8 cellular contexts compared by ENCODE assay signal in genomic region chr11:516934-517685, GRCh38. TPM values are rescaled to one million over a fixed set of nuclear protein-coding genes. Genes with fewer than 3 reads are reported as not detected.
DNase-seq lines count a peak whose midpoint lies in the region; ATAC-seq, FAIRE-seq and TF ChIP-seq lines count a peak whose summit lies in the region.
"Not testable (repeated sequence)": the region's sequence is repeated elsewhere in the genome, so short reads cannot be mapped to it uniquely, and the experiment has no call there.
"Had no signal": no experiment of that assay in that cellular context is flagged by ENCODE, and none has a peak within 500 bp of the region (broad histone marks: within the 10 kb centered on the region; RNA-seq: fewer than 3 reads in every experiment).

No MANE protein-coding gene starts in this region.

- H3K79me1 ChIP-seq in mesenchymal stem cell (replicated peaks; ENCODE audit: low read length, poor library complexity, severe bottlenecking) = not testable (repeated sequence)

- 98% methylated on average over 41 of the region's 42 CpGs for WGBS in mesenchymal stem cell

- H3K14ac ChIP-seq in mesenchymal stem cell (ENCODE audit: low read length in 2 of 2) = not testable (repeated sequence)

- peak overlapping the region; percentile 12 for H3K4me2 ChIP-seq in mesenchymal stem cell (ENCODE audit: low read length, poor library complexity, severe bottlenecking)

- H3K36me3 Mint-ChIP-seq in CD14-positive monocyte = peaks cover 8 to 35% of the 10 kb centered on the region in 2 donors
- not testable (repeated sequence) for H3K36me3 Mint-ChIP-seq in central memory CD8-positive, alpha-beta T cell (ENCODE audit: insufficient read depth)

- H2BK15ac ChIP-seq in mesenchymal stem cell (ENCODE audit: low read depth, poor library complexity, severe bottlenecking) = not testable (repeated sequence)

- not testable (repeated sequence) for H3K9me3 ChIP-seq in Peyer's patch; kidney (ENCODE audit: control insufficient read depth in 1 of 2, low read length in 2 of 2); mesenchymal stem cell (ENCODE audit: control insufficient read depth, low read length); gastrocnemius medialis

- not testable (repeated sequence) for H3K4me3 ChIP-seq in Peyer's patch; kidney (ENCODE audit: low read length in 2 of 2); mesenchymal stem cell (ENCODE audit: insufficient read depth in 1 of 2, low read depth in 1 of 2, low read length in 2 of 2); gastrocnemius medialis

- H2AFZ ChIP-seq in mesenchymal stem cell (ENCODE audit: low read depth, low read length) = not testable (repeated sequence)

- not testable (repeated sequence) for H3K9ac ChIP-seq in kidney (ENCODE audit: low read length in 2 of 2); mesenchymal stem cell (ENCODE audit: low read length)

- intact Hi-C loops in CD14-positive monocyte (cut with micrococcal nuclease); kidney (cut with DNase I); gastrocnemius medialis (cut with DNase I; ENCODE audit: low total_unique reads): not testable (repeated sequence)
- intact Hi-C loops in Right ventricle myocardium inferior (cut with DNase I) = loop anchor here (5.0 kb wide), 1 partner anchor 110 kb away; no protein-coding TSS in a partner anchor

- TF ChIP-seq CTCF in CD14-positive monocyte (IDR thresholded peaks at IDR 0.05); Peyer's patch (IDR thresholded peaks at IDR 0.05); kidney (IDR thresholded peaks at IDR 0.05; ENCODE audit: borderline replicate concordance, extremely low read depth, insufficient read depth); gastrocnemius medialis (IDR thresholded peaks at IDR 0.05 in 4 of 5, conservative IDR thresholded peaks at IDR 0.05 in 1 of 5): not testable (repeated sequence)

- H2BK12ac ChIP-seq in mesenchymal stem cell (ENCODE audit: low read length in 2 of 2) = not testable (repeated sequence)

- H3K27ac ChIP-seq in Peyer's patch; kidney (ENCODE audit: low read depth in 2 of 2, low read length in 2 of 2): not testable (repeated sequence)
- peak overlapping the region; percentile 67 for H3K27ac ChIP-seq in mesenchymal stem cell (ENCODE audit: low read length, poor library complexity, severe bottlenecking)
- H3K27ac ChIP-seq in gastrocnemius medialis = peak overlapping the region; percentile 90 to 97 (median 94)

- not testable (repeated sequence) for ATAC-seq in central memory CD8-positive, alpha-beta T cell (replicated peaks; ENCODE audit: extremely low read depth, poor library complexity, severe bottlenecking); Right ventricle myocardium inferior; gastrocnemius medialis

- H4K8ac ChIP-seq in mesenchymal stem cell (ENCODE audit: low read length) = not testable (repeated sequence)

- H3K4me3 Mint-ChIP-seq in CD14-positive monocyte; central memory CD8-positive, alpha-beta T cell: not testable (repeated sequence)

- H3K36me3 ChIP-seq in Peyer's patch; kidney (ENCODE audit: control insufficient read depth in 1 of 2, insufficient read depth in 2 of 2, low read length in 2 of 2); gastrocnemius medialis: not testable (repeated sequence)
- H3K36me3 ChIP-seq in mesenchymal stem cell (ENCODE audit: control insufficient read depth in 1 of 2, insufficient read depth in 2 of 2, low read depth in 1 of 2, low read length in 2 of 2) = peaks cover 22 to 24% of the 10 kb centered on the region in 2 experiments

- peak overlapping the region; percentile 7 for H4K91ac ChIP-seq in mesenchymal stem cell (ENCODE audit: low read length)

- not testable (repeated sequence) for H3K18ac ChIP-seq in mesenchymal stem cell (ENCODE audit: low read depth in 1 of 2, low read length in 2 of 2)

- in situ Hi-C loops in gastrocnemius medialis (cut with MboI; ENCODE audit: low sequenced_read_pairs in 4 of 4) = loop anchor here in 2 of 4 donors (10.0 kb wide), 1 partner anchor 62 kb away; the partner anchor contains the start of gene PTDSS2 (in 2 of the 2)

- H3K4me1 Mint-ChIP-seq in CD14-positive monocyte = peaks cover 28% of the 10 kb centered on the region
- H3K4me1 Mint-ChIP-seq in central memory CD8-positive, alpha-beta T cell = not testable (repeated sequence)

- peak overlapping the region in 1 of 7 donors; percentile 76 for H3K27ac Mint-ChIP-seq in CD14-positive monocyte
- H3K27ac Mint-ChIP-seq in central memory CD8-positive, alpha-beta T cell (ENCODE audit: low read depth) = peak overlapping the region; percentile 53

- H2AK5ac ChIP-seq in mesenchymal stem cell (ENCODE audit: low read length, severe bottlenecking) = peak overlapping the region; percentile 55

- not testable (repeated sequence) for H3K23ac ChIP-seq in mesenchymal stem cell (ENCODE audit: low read length in 2 of 2)

- H3K27me3 ChIP-seq in Peyer's patch; mesenchymal stem cell (ENCODE audit: control insufficient read depth in 1 of 2, insufficient read depth in 1 of 2, low read length in 2 of 2); gastrocnemius medialis: not testable (repeated sequence)

- FAIRE-seq in kidney (lab: Jason Lieb, UNC) = not testable (repeated sequence)

- DNase-seq in CD14-positive monocyte (ENCODE audit: low spot score) (peak; percentile 45), Peyer's patch (peak in 2 of 3 donors; percentile 45 to 47), Right ventricle myocardium inferior (ENCODE audit: missing footprints) (peak; percentile 71), kidney (peak; percentile 80), gastrocnemius medialis (peak in 1 of 2 donors; percentile 17)
- DNase-seq in central memory CD8-positive, alpha-beta T cell (ENCODE audit: low spot score in 2 of 2); mesenchymal stem cell: not testable (repeated sequence)

- not testable (repeated sequence) for H2BK5ac ChIP-seq in mesenchymal stem cell (ENCODE audit: low read depth, low read length, poor library complexity, severe bottlenecking)

- TF ChIP-seq POLR2A in Peyer's patch (IDR thresholded peaks at IDR 0.05); gastrocnemius medialis (IDR thresholded peaks at IDR 0.05): not testable (repeated sequence)

- H3K9me3 Mint-ChIP-seq in CD14-positive monocyte = peaks cover 12 to 19% (median 14%) of the 10 kb centered on the region in 7 donors
- not testable (repeated sequence) for H3K9me3 Mint-ChIP-seq in central memory CD8-positive, alpha-beta T cell

- not testable (repeated sequence) for H2BK120ac ChIP-seq in mesenchymal stem cell (ENCODE audit: low read depth, low read length)

- H3K4me1 ChIP-seq in Peyer's patch; kidney (ENCODE audit: control insufficient read depth in 1 of 2, insufficient read depth in 1 of 2, low read depth in 1 of 2, low read length in 2 of 2); gastrocnemius medialis: not testable (repeated sequence)
- H3K4me1 ChIP-seq in mesenchymal stem cell (ENCODE audit: control insufficient read depth, insufficient read depth, low read depth, low read length) = peaks cover 14% of the 10 kb centered on the region

- not testable (repeated sequence) for H3K27me3 Mint-ChIP-seq in CD14-positive monocyte (ENCODE audit: low read depth in 3 of 3); central memory CD8-positive, alpha-beta T cell

- not testable (repeated sequence) for H3K4ac ChIP-seq in mesenchymal stem cell (ENCODE audit: low read depth in 1 of 2, low read length in 2 of 2)

RNA-seq across cellular contexts. Expression of gene RNH1, which starts 10.1 kb away (rescaled TPM):
- polyA plus RNA-seq in CD14-positive monocyte (100 to 1,000 TPM; 443 to 445 TPM), kidney (ENCODE audit: insufficient read depth, low read depth, low replicate concordance) (171 TPM)
- total RNA-seq in Peyer's patch (100 to 1,000 TPM; 130 to 157 (median 137) TPM), Right ventricle myocardium inferior (190 TPM), kidney (191 TPM), gastrocnemius medialis (100 to 1,000 TPM; 138 to 197 (median 159) TPM)
- polyA plus RNA-seq in mesenchymal stem cell (2013, experiment 1 of 2) = 114 TPM
- polyA plus RNA-seq in mesenchymal stem cell (2013, experiment 2 of 2) = 114 TPM

RNA-seq across cellular contexts. Expression of gene HRAS, which starts 18.3 kb away (rescaled TPM):
- polyA plus RNA-seq in CD14-positive monocyte (10 to 100 TPM; 10.1 to 10.3 TPM), kidney (ENCODE audit: insufficient read depth, low read depth, low replicate concordance) (100 TPM)
- total RNA-seq in Peyer's patch (10 to 100 TPM; 27.4 to 55.3 (median 35.1) TPM), Right ventricle myocardium inferior (57.5 TPM), kidney (66.1 TPM), gastrocnemius medialis (10 to 100 TPM; 17.1 to 50.0 (median 37.6) TPM)
- 41.9 TPM for polyA plus RNA-seq in mesenchymal stem cell (2013, experiment 1 of 2)
- polyA plus RNA-seq in mesenchymal stem cell (2013, experiment 2 of 2) = 42.6 TPM

RNA-seq across cellular contexts. Expression of gene LRRC56, which starts 20.2 kb away (rescaled TPM):
- polyA plus RNA-seq in CD14-positive monocyte (under 1 TPM in 1 of 2 donors, not detected in 1; 0.09 TPM), kidney (ENCODE audit: insufficient read depth, low read depth, low replicate concordance) (1.2 TPM)
- total RNA-seq in Peyer's patch (1 to 10 TPM in 2 of 4 donors, under 1 TPM in 2; 0.67 to 4.1 (median 2.4) TPM), Right ventricle myocardium inferior (0.16 TPM), kidney (7.7 TPM), gastrocnemius medialis (under 1 TPM in 2 of 4 donors, not detected in 2; 0.29 to 0.36 TPM)
- 1.2 TPM for polyA plus RNA-seq in mesenchymal stem cell (2013, experiment 1 of 2)
- 1.2 TPM for polyA plus RNA-seq in mesenchymal stem cell (2013, experiment 2 of 2)
- total RNA-seq: A172 had no signal

RNA-seq across cellular contexts. Expression of gene LMNTD2, which starts 43.4 kb away (rescaled TPM):
- polyA plus RNA-seq in CD14-positive monocyte = 1 to 10 TPM in 1 of 2 donors, under 1 TPM in 1; 0.67 to 1.2 TPM
- 10 to 100 TPM in 3 of 4 donors, 1 to 10 TPM in 1; 6.6 to 32.9 (median 14.1) TPM for total RNA-seq in Peyer's patch
- total RNA-seq in Right ventricle myocardium inferior = 0.14 TPM
- total RNA-seq in kidney = 8.0 TPM
- polyA plus RNA-seq in kidney (ENCODE audit: insufficient read depth, low read depth, low replicate concordance) = 6.2 TPM
- 0.46 TPM for polyA plus RNA-seq in mesenchymal stem cell (2013, experiment 1 of 2)
- polyA plus RNA-seq in mesenchymal stem cell (2013, experiment 2 of 2) = 0.67 TPM
- 1 to 10 TPM in 1 of 4 donors, under 1 TPM in 1, not detected in 2; 0.13 to 1.5 TPM for total RNA-seq in gastrocnemius medialis

RNA-seq across cellular contexts. Expression of gene RASSF7, which starts 43.7 kb away (rescaled TPM):
- polyA plus RNA-seq in CD14-positive monocyte = 10 to 100 TPM in 1 of 2 donors, 1 to 10 TPM in 1; 10.0 to 12.4 TPM
- 100 to 1,000 TPM in 3 of 4 donors, 10 to 100 TPM in 1; 80.9 to 340 (median 172) TPM for total RNA-seq in Peyer's patch
- total RNA-seq in Right ventricle myocardium inferior = 3.9 TPM
- 106 TPM for total RNA-seq in kidney
- polyA plus RNA-seq in kidney (ENCODE audit: insufficient read depth, low read depth, low replicate concordance) = 108 TPM
- 3.2 TPM for polyA plus RNA-seq in mesenchymal stem cell (2013, experiment 1 of 2)
- 2.3 TPM for polyA plus RNA-seq in mesenchymal stem cell (2013, experiment 2 of 2)
- 1 to 10 TPM in 1 of 4 donors, under 1 TPM in 3; 0.56 to 2.4 (median 0.70) TPM for total RNA-seq in gastrocnemius medialis
